Comparison of ENCODE assay signal across 8 cellular contexts in genomic region chr20:43983359-43983758, GRCh38.
DNase-seq lines count a peak whose midpoint lies in the region; ATAC-seq and TF ChIP-seq lines count a peak whose summit lies in the region.

No MANE protein-coding gene starts in this region.

- H3K36me3 ChIP-seq in testis (ENCODE audit: low read depth, missing control alignments) = no peaks in the 10 kb centered on the region

- WGBS in testis, 2 donors = 96 to 100% methylated on average over 5 of the region's 5 CpGs

- peak; percentile 74 for DNase-seq in activated effector memory CD4-positive, alpha-beta T cell treated with anti-CD3 and anti-CD28 coated beads, Interleukin-2, amount 50 U/mL, for 16 hours
- no peak for DNase-seq in activated effector memory CD4-positive, alpha-beta T cell treated with Interleukin-2 at 50 U/mL for 16 hours
- DNase-seq in activated CD4-positive, alpha-beta T cell treated with anti-CD3 and anti-CD28 coated beads for 4 hours = peak; percentile 6 to 37
- DNase-seq in fibroblast of pulmonary artery (ENCODE audit: low read depth) = no peak
- peak; percentile 23 for DNase-seq in testis
- no peak for DNase-seq in RWPE1 (ENCODE audit: low spot score)
- no peak for DNase-seq in NCI-H2227 (lab: John Stamatoyannopoulos, UW; ENCODE audit: unreplicated experiment)

- TF ChIP-seq CTCF in fibroblast of pulmonary artery (IDR thresholded peaks at IDR 0.05; ENCODE audit: low read length, missing control alignments) (peak; percentile 33), testis (IDR thresholded peaks at IDR 0.05) (peak in 1 of 3 experiments; percentile 25), RWPE1 (conservative IDR thresholded peaks at IDR 0.05; ENCODE audit: low read depth) (no peak; the same call in 1 of the 2 replicates)

- H3K27ac ChIP-seq in testis (no peak overlapping the region), RWPE1 (no peak overlapping the region)

- H3K9me3 ChIP-seq in testis = no peaks in the 10 kb centered on the region

- intact Hi-C loops in testis (cut with DNase I; ENCODE audit: low total_unique reads) = no loop called here

- ATAC-seq in esophagus mucosa = no peak

- POLR2A ChIA-PET in RWPE1 (lab: Yijun Ruan, JAX; ENCODE audit: low non-redundant PET) = no interaction called here

- H3K4me3 ChIP-seq in fibroblast of pulmonary artery (replicated peaks; ENCODE audit: low read depth, low read length) = no peak overlapping the region
- no peak overlapping the region for H3K4me3 ChIP-seq in testis

- no peak for TF ChIP-seq POLR2A in testis (IDR thresholded peaks at IDR 0.05)

- no peaks in the 10 kb centered on the region for H3K27me3 ChIP-seq in testis

- CTCF ChIA-PET in RWPE1 (lab: Yijun Ruan, JAX) = interaction anchor here (0.6 to 2.4 kb wide), 3 partner anchors 9 to 453 kb away, joined by 3 to 10 read pairs (median 3); no protein-coding TSS in a partner anchor

- no peaks in the 10 kb centered on the region for H3K4me1 ChIP-seq in testis

Comparison
In these comparisons a context has a peak if more than half of its experiments do, and no peak if none do; other contexts are left out.
1. DNase-seq: peak in activated effector memory CD4-positive, alpha-beta T cell treated with anti-CD3 and anti-CD28 coated beads, Interleukin-2, amount 50 U/mL, for 16 hours (single experiment), activated CD4-positive, alpha-beta T cell treated with anti-CD3 and anti-CD28 coated beads for 4 hours (2 of 2) and testis (single experiment); none in activated effector memory CD4-positive, alpha-beta T cell treated with Interleukin-2 at 50 U/mL for 16 hours (single experiment), fibroblast of pulmonary artery (single experiment), RWPE1 (single experiment) and NCI-H2227 (single experiment).